ENCODE assay signal across 8 cellular contexts in the genomic region with DNA sequence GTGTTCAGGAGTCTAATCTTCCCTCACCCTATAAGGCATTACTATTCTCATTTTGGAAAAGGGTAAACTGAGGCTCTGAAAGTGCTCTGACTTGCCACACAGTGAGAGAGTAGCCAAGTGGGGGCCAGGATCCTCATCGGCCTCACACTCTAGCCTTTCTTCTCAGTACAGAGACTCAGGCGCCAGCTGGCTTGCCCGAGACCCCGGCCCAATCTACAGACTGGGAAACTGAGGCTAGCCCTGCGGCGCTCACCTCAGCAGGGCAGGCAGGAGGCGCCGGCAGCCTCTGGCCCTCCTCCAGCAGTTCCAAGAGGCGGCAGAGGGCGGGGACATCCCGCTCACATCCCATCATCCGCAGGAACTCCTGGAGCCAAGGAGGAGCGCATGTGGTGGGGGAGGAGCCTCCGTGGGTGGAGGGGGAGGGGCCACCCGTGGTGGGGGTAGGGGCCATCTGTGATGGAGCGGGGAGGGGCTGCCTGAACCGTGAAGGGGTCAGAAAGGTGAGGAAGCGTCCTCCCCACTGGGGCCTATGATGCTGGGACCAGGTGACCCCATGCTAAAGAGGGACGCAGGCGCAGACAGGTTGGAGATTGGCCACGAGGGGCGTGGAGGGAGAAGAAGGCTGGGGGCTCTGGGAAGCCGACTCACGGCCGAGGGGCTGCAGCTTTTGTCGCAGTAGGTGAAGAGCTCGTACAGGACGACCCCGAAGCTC. TPM values are rescaled to one million over a fixed set of nuclear protein-coding genes. Genes with fewer than 3 reads are reported as not detected.
DNase-seq lines count a peak whose midpoint lies in the region; ATAC-seq and TF ChIP-seq lines count a peak whose summit lies in the region.

No MANE protein-coding gene starts in this region.

- H3K27me3 ChIP-seq in left ventricle myocardium inferior (ENCODE audit: low read depth) (peaks cover 95% of the 10 kb centered on the region), right atrium auricular region (peaks cover 0 to 7% of the 10 kb centered on the region in 2 donors), iPS-20b (ENCODE audit: insufficient read depth, low read length) (peaks cover 6% of the 10 kb centered on the region)

- H3K4me3 ChIP-seq in left ventricle myocardium inferior (peak overlapping the region; percentile 34), right atrium auricular region (peak overlapping the region in 1 of 2 donors; percentile 24), iPS-20b (ENCODE audit: low read length) (peak overlapping the region; percentile 79)

- H3K4me1 Mint-ChIP-seq in stimulated activated naive CD8-positive, alpha-beta T cell treated with anti-CD3 and anti-CD28 coated beads, Interleukin-15, amount 100 ng/mL, for 72 hours, result peaks cover 11% of the 10 kb centered on the region
- peaks cover 5 to 7% of the 10 kb centered on the region in 2 donors for H3K4me1 Mint-ChIP-seq in immature natural killer cell

- H3K9me3 ChIP-seq in left ventricle myocardium inferior (replicated peaks) (no peaks in the 10 kb centered on the region), right atrium auricular region (no peaks in the 10 kb centered on the region), iPS-20b (ENCODE audit: insufficient read depth, low read depth, low read length) (no peaks in the 10 kb centered on the region)

- peaks cover 5 to 21% (median 10%) of the 10 kb centered on the region in 3 donors for H3K36me3 Mint-ChIP-seq in immature natural killer cell

- H3K4me3 Mint-ChIP-seq in stimulated activated naive CD8-positive, alpha-beta T cell treated with anti-CD3 and anti-CD28 coated beads, Interleukin-15, amount 100 ng/mL, for 72 hours, result no peak overlapping the region
- H3K4me3 Mint-ChIP-seq in immature natural killer cell, result no peak overlapping the region

- no peaks in the 10 kb centered on the region for H3K9me3 Mint-ChIP-seq in stimulated activated naive CD8-positive, alpha-beta T cell treated with anti-CD3 and anti-CD28 coated beads, Interleukin-15, amount 100 ng/mL, for 72 hours
- no peaks in the 10 kb centered on the region for H3K9me3 Mint-ChIP-seq in immature natural killer cell

- peak overlapping the region in 1 of 2 donors; percentile 45 for H3K27ac Mint-ChIP-seq in stimulated activated naive CD8-positive, alpha-beta T cell treated with anti-CD3 and anti-CD28 coated beads, Interleukin-15, amount 100 ng/mL, for 72 hours
- H3K27ac Mint-ChIP-seq in immature natural killer cell, result peak overlapping the region in 1 of 6 donors; percentile 45

- H3K36me3 ChIP-seq in left ventricle myocardium inferior (no peaks in the 10 kb centered on the region), right atrium auricular region (no peaks in the 10 kb centered on the region), iPS-20b (ENCODE audit: insufficient read depth, low read depth, low read length) (no peaks in the 10 kb centered on the region)

- intact Hi-C loops in left ventricle myocardium inferior (cut with micrococcal nuclease), result no loop called here

- no peak for ATAC-seq in HG03457 (IDR thresholded peaks at IDR 0.05; ENCODE audit: unreplicated experiment)
- ATAC-seq in stimulated activated naive CD8-positive, alpha-beta T cell treated with anti-CD3 and anti-CD28 coated beads, Interleukin-15, amount 100 ng/mL, for 72 hours, result no peak

- H3K27ac ChIP-seq in left ventricle myocardium inferior (replicated peaks) (no peak overlapping the region), right atrium auricular region (no peak overlapping the region), iPS-20b (ENCODE audit: low read length) (peak overlapping the region; percentile 40)

- TF ChIP-seq CTCF in left ventricle myocardium inferior (IDR thresholded peaks at IDR 0.05; ENCODE audit: borderline replicate concordance) (no peak), right atrium auricular region (IDR thresholded peaks at IDR 0.05) (no peak)

- no peaks in the 10 kb centered on the region for H3K4me1 ChIP-seq in left ventricle myocardium inferior
- H3K4me1 ChIP-seq in right atrium auricular region, result peaks cover 0 to 19% of the 10 kb centered on the region in 2 donors
- H3K4me1 ChIP-seq in iPS-20b (ENCODE audit: insufficient read depth, low read length), result peaks cover 3% of the 10 kb centered on the region; the same call in 1 of the 2 replicates

- peak overlapping the region; percentile 68 for H3K9ac ChIP-seq in iPS-20b (ENCODE audit: low read depth, low read length)

- DNase-seq in left ventricle myocardium inferior (no peak), right atrium auricular region (ENCODE audit: low spot score) (no peak), SW480 (ENCODE audit: low spot score) (peak; percentile 56), T-helper 9 cell (no peak), immature natural killer cell (no peak)
- no peak for DNase-seq in stimulated activated naive CD8-positive, alpha-beta T cell treated with anti-CD3 and anti-CD28 coated beads, Interleukin-15, amount 100 ng/mL, for 72 hours

- no peaks in the 10 kb centered on the region for H3K27me3 Mint-ChIP-seq in stimulated activated naive CD8-positive, alpha-beta T cell treated with anti-CD3 and anti-CD28 coated beads, Interleukin-15, amount 100 ng/mL, for 72 hours
- peaks cover 2% of the 10 kb centered on the region in 3 donors for H3K27me3 Mint-ChIP-seq in immature natural killer cell (ENCODE audit: low read depth in 3 of 3)

RNA-seq across cellular contexts. Expression of a gene that starts 8.7 kb away (rescaled TPM):
- total RNA-seq in left ventricle myocardium inferior, result not detected
- not detected for total RNA-seq in right atrium auricular region
- 1 to 10 TPM in 1 of 3 donors, under 1 TPM in 1, not detected in 1; 0.60 to 2.0 TPM for polyA plus RNA-seq in immature natural killer cell

RNA-seq across cellular contexts. Expression of a gene that starts 17.8 kb away (rescaled TPM):
- total RNA-seq in left ventricle myocardium inferior (1.7 TPM), right atrium auricular region (1 to 10 TPM in 1 of 2 donors, under 1 TPM in 1; 0.93 to 4.0 TPM)
- polyA plus RNA-seq in immature natural killer cell, result 10 to 100 TPM; 43.5 to 79.8 (median 47.4) TPM

RNA-seq across cellular contexts. Expression of a gene that starts 29.7 kb away (rescaled TPM):
- 767 TPM for total RNA-seq in left ventricle myocardium inferior
- total RNA-seq in right atrium auricular region, result 100 to 1,000 TPM; 496 to 916 TPM
- polyA plus RNA-seq in immature natural killer cell, result 1,000 to 10,000 TPM; 1,385 to 2,434 (median 1,562) TPM

RNA-seq across cellular contexts. Expression of a gene that starts 35.1 kb away (rescaled TPM):
- total RNA-seq in left ventricle myocardium inferior (not detected), right atrium auricular region (not detected)
- polyA plus RNA-seq in immature natural killer cell, result not detected

RNA-seq across cellular contexts. Expression of a gene that starts 41.7 kb away (rescaled TPM):
- total RNA-seq in left ventricle myocardium inferior (not detected), right atrium auricular region (not detected)
- polyA plus RNA-seq in immature natural killer cell, result 1 to 10 TPM in 1 of 3 donors, under 1 TPM in 1, not detected in 1; 0.75 to 1.4 TPM
